ENCODE assay signal across 8 cellular contexts in the genomic region with DNA sequence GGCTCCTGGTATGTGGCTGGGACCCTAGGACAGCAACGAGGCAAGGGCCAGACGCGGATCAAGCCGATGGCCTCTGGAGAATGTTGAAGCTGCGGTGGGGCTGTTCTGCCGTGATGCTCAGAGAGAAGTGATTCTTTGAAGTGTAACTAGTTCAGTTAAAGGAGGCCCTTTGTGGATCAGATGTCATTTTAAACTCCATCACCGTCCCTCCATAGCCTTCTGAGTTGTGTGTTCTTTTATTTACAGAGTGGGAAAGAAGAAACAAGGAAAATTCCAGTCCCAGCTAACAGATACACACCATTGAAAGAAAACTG. TPM values are rescaled to one million over a fixed set of nuclear protein-coding genes. Genes with fewer than 3 reads are reported as not detected.
A peak's percentile ranks its signal among the peaks of the same experiment; 100 is the strongest.
DNase-seq lines count a peak whose midpoint lies in the region; ATAC-seq, FAIRE-seq and TF ChIP-seq lines count a peak whose summit lies in the region.

No MANE protein-coding gene starts in this region.

- TF ChIP-seq CTCF in HepG2 (CRISPR knock-in tag; IDR thresholded peaks at IDR 0.05) = no peak

- CTCF ChIA-PET in HepG2 (lab: Yijun Ruan, JAX; ENCODE audit: low intra/inter-chr PET ratio, low total read pairs) = no interaction called here

- H3K36me3 ChIP-seq in HepG2 (replicated peaks in 1 of 2; ENCODE audit: control insufficient read depth in 1 of 2, insufficient read depth in 2 of 2, low read length in 2 of 2) (peaks cover 12 to 29% of the 10 kb centered on the region in 2 experiments), thymus (ENCODE audit: control insufficient read depth, insufficient read depth) (peaks cover 8% of the 10 kb centered on the region)

- H2AFZ ChIP-seq in HepG2 (ENCODE audit: low read length) = peak overlapping the region; percentile 28

- TSS peak; percentile 76 for BruUV-seq in HepG2 (replicated peaks; lab: Mats Ljungman, UMichigan)

- H3K27me3 Mint-ChIP-seq in activated CD4-positive, alpha-beta T cell treated with anti-CD3 and anti-CD28 coated beads, Interleukin-2, amount 10 ng/mL, durations not matched to agents 24 days and 14 days = no peaks in the 10 kb centered on the region

- H3K4me3 Mint-ChIP-seq in activated CD4-positive, alpha-beta T cell treated with anti-CD3 and anti-CD28 coated beads, Interleukin-2, amount 10 ng/mL, durations not matched to agents 24 days and 14 days = peak overlapping the region; percentile 98

- ATAC-seq in HepG2 (no peak), GM18907 (IDR thresholded peaks at IDR 0.05; ENCODE audit: unreplicated experiment) (no peak)

- H3K79me2 ChIP-seq in HepG2 (ENCODE audit: insufficient read depth, low read length) = peaks cover 39% of the 10 kb centered on the region

- no peaks in the 10 kb centered on the region for H3K9me3 Mint-ChIP-seq in activated CD4-positive, alpha-beta T cell treated with anti-CD3 and anti-CD28 coated beads, Interleukin-2, amount 10 ng/mL, durations not matched to agents 24 days and 14 days

- no peak for TF ChIP-seq RAD21 in HepG2 (CRISPR knock-in tag; IDR thresholded peaks at IDR 0.05)

- intact Hi-C loops in activated CD4-positive, alpha-beta T cell treated with anti-CD3 and anti-CD28 coated beads, Interleukin-2, amount 10 ng/mL, durations not matched to agents 24 days and 14 days (cut with micrococcal nuclease) = loop anchor here (10.0 kb wide), 1 partner anchor 287 kb away; no protein-coding TSS in a partner anchor
- intact Hi-C loops in HepG2 (cut with micrococcal nuclease; ENCODE audit: unreplicated experiment) = loop anchor here (5.0 kb wide), 1 partner anchor 39 kb away; no protein-coding TSS in a partner anchor

- H3K4me1 ChIP-seq in HepG2 (ENCODE audit: insufficient read depth, low read length) (peaks cover 17% of the 10 kb centered on the region; the same call in 1 of the 2 replicates), thymus (ENCODE audit: control insufficient read depth, insufficient read depth, low read length) (peaks cover 6% of the 10 kb centered on the region)

- no peak for TF ChIP-seq POLR2A in HepG2 (IDR thresholded peaks at IDR 0.05; ENCODE audit: insufficient read depth in 1 of 2, low read depth in 2 of 2, low read length in 2 of 2)

- peaks cover 38% of the 10 kb centered on the region for H3K36me3 Mint-ChIP-seq in activated CD4-positive, alpha-beta T cell treated with anti-CD3 and anti-CD28 coated beads, Interleukin-2, amount 10 ng/mL, durations not matched to agents 24 days and 14 days (ENCODE audit: low read depth)

- H3K4me2 ChIP-seq in HepG2 (ENCODE audit: low read depth, low read length) = peak overlapping the region; percentile 72

- no peaks in the 10 kb centered on the region for H4K20me1 ChIP-seq in HepG2 (ENCODE audit: insufficient read depth, low read length)

- H3K27ac ChIP-seq in adipose tissue (ENCODE audit: low read depth, low read length) (peak overlapping the region; percentile 67), HepG2 (ENCODE audit: extremely low read length, insufficient read depth, low read length) (peak overlapping the region; percentile 90), thymus (ENCODE audit: low read depth) (peak overlapping the region; percentile 71)

- H3K9ac ChIP-seq in HepG2 (ENCODE audit: insufficient read depth, low read depth, low read length) = peak overlapping the region; percentile 91

- POLR2A ChIA-PET in HepG2 (lab: Yijun Ruan, JAX) = interaction anchor here (1.0 to 2.1 kb wide), 6 partner anchors 10 to 95 kb away, joined by 3 to 26 read pairs (median 9); partner anchors contain the start of genes C1D and PPP3R1

- H3K27me3 ChIP-seq in HepG2 (ENCODE audit: control insufficient read depth in 1 of 2, insufficient read depth in 2 of 2, low read length in 2 of 2) (no peaks in the 10 kb centered on the region; a peak in 1 of 5 replicates), thymus (ENCODE audit: control insufficient read depth, insufficient read depth) (no peaks in the 10 kb centered on the region)

- H3K4me1 Mint-ChIP-seq in activated CD4-positive, alpha-beta T cell treated with anti-CD3 and anti-CD28 coated beads, Interleukin-2, amount 10 ng/mL, durations not matched to agents 24 days and 14 days = peaks cover 22% of the 10 kb centered on the region

- no peak for FAIRE-seq in HepG2 (lab: Jason Lieb, UNC)

- H3K9me3 ChIP-seq in HepG2 (ENCODE audit: low read length) (no peaks in the 10 kb centered on the region), thymus (ENCODE audit: control insufficient read depth) (no peaks in the 10 kb centered on the region)

- peak overlapping the region; percentile 99 for H3K27ac Mint-ChIP-seq in activated CD4-positive, alpha-beta T cell treated with anti-CD3 and anti-CD28 coated beads, Interleukin-2, amount 10 ng/mL, durations not matched to agents 24 days and 14 days

- WGBS in adipose tissue, 3 donors = 0 to 2% (median 1%) methylated on average over 7 of the region's 7 CpGs
- WGBS in HepG2 (ENCODE audit: low lambda C conversion rate) = 0% methylated on average over 7 of the region's 7 CpGs
- WGBS in thymus = under 1% methylated on average over 7 of the region's 7 CpGs

- H3K4me3 ChIP-seq in HepG2 (replicated peaks in 1 of 3; ENCODE audit: insufficient read depth in 1 of 3, low read depth in 2 of 3, low read length in 3 of 3) = peak overlapping the region; percentile 82 to 91 (median 82)
- peak overlapping the region; percentile 55 for H3K4me3 ChIP-seq in thymus (ENCODE audit: low read length)

- no peak for DNase-seq in activated CD4-positive, alpha-beta T cell treated with anti-CD3 and anti-CD28 coated beads, Interleukin-2, amount 10 ng/mL, durations not matched to agents 24 days and 14 days
- DNase-seq in activated CD4-positive, alpha-beta T cell treated with anti-CD3 and anti-CD28 coated beads, Interleukin-2, amount 50 U/mL, for 48 hours = no peak
- DNase-seq in HepG2 (ENCODE audit: low spot score) (no peak), NCI-H1092 (lab: John Stamatoyannopoulos, UW) (no peak)
- DNase-seq in stimulated activated CD4-positive, alpha-beta T cell treated with anti-CD3 and anti-CD28 coated beads, Interleukin-4, amount 100 ng/mL, for 1 hour = no peak

- in situ Hi-C loops in HepG2 (cut with HindIII; ENCODE audit: extremely low pct_ligation_motif_present, low pct_unique_long_range_greater_than_20kb) = no loop called here

- TF ChIP-seq EP300 in HepG2 (IDR thresholded peaks at IDR 0.05; ENCODE audit: low read depth in 2 of 2, low read length in 2 of 2) (no peak), HepG2 (CRISPR knock-in tag; IDR thresholded peaks at IDR 0.05; ENCODE audit: borderline replicate concordance) (no peak)

TF ChIP-seq in HepG2, 621 proteins besides CTCF, POLR2A, EP300 and RAD21 (continues in another document):
- TF ChIP-seq ZNF614 (CRISPR knock-in tag; IDR thresholded peaks at IDR 0.05; ENCODE audit: borderline replicate concordance) = no peak
- 0 out of 2 replicates have a peak, but pooled peaks have one; percentile 1 for TF ChIP-seq FOSL2 (CRISPR knock-in tag; IDR thresholded peaks at IDR 0.05)
- no peak for TF ChIP-seq ZNF180 (CRISPR knock-in tag; IDR thresholded peaks at IDR 0.05; ENCODE audit: borderline replicate concordance, low read depth)
- no peak for TF ChIP-seq ZNF777 (CRISPR knock-in tag; IDR thresholded peaks at IDR 0.05)
- 0 out of 2 replicates have a peak, but pooled peaks have one; percentile 10 for TF ChIP-seq ZNF263 (CRISPR knock-in tag; IDR thresholded peaks at IDR 0.05)
- TF ChIP-seq, protein P1, sequence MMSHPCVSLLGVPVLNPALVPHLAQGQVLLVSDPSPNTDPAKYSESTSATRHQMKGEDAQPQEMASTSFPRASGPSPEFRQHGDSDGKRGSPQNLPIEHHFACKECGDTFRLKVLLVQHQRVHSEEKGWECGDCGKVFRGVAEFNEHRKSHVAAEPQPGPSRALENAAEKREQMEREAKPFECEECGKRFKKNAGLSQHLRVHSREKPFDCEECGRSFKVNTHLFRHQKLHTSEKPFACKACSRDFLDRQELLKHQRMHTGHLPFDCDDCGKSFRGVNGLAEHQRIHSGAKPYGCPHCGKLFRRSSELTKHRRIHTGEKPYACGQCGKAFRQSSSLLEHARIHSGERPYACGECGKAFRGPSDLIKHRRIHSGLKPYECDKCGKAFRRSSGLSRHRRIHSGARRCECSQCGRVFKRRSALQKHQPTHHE (CRISPR knock-in tag; IDR thresholded peaks at IDR 0.05; ENCODE audit: borderline replicate concordance) = no peak
- TF ChIP-seq ZBTB7A (CRISPR knock-in tag; IDR thresholded peaks at IDR 0.05) = no peak

RNA-seq across cellular contexts. Expression of gene PNO1, which starts 0.4 kb away (rescaled TPM):
- 35.4 and 38.4 TPM in 2 replicates for total RNA-seq in activated CD4-positive, alpha-beta T cell treated with anti-CD3 and anti-CD28 coated beads, Interleukin-2, amount 10 ng/mL, durations not matched to agents 24 days and 14 days
- polyA plus RNA-seq in adipose tissue = 10 to 100 TPM in 2 of 3 donors, 1 to 10 TPM in 1; 6.3 to 23.4 (median 13.0) TPM
- total RNA-seq in HepG2 (2016; rRNA removed; fragmentation: Illumina TruSeq; extraction: Trizol) = 48.5 and 68.2 TPM in 2 replicates
- 13.1 and 15.0 TPM in 2 replicates for total RNA-seq in HepG2 (2016; cell fraction: cytosol; rRNA removed; fragmentation: Illumina TruSeq; extraction: Trizol; ENCODE audit: low read depth)
- total RNA-seq in HepG2 (2016; cell fraction: insoluble cytoplasmic fraction; rRNA removed; fragmentation: Illumina TruSeq; extraction: Trizol) = 49.6 and 72.8 TPM in 2 replicates
- total RNA-seq in HepG2 (2016; cell fraction: membrane; rRNA removed; fragmentation: Illumina TruSeq; extraction: Trizol) = 25.8 and 28.2 TPM in 2 replicates
- 18.3 and 19.6 TPM in 2 replicates for total RNA-seq in HepG2 (2016; cell fraction: nucleus; rRNA removed; fragmentation: Illumina TruSeq; extraction: Trizol)
- polyA plus RNA-seq in HepG2 (2011; rRNA removed) = 11.6 and 12.8 TPM in 2 replicates
- polyA plus RNA-seq in HepG2 (2011; cell fraction: cytosol; rRNA removed) = 9.2 and 12.2 TPM in 2 replicates
- 3.6 and 4.4 TPM in 2 replicates for polyA plus RNA-seq in HepG2 (2011; cell fraction: nucleus; rRNA removed)
- polyA plus RNA-seq in HepG2 (2012) = 19.2 and 21.4 TPM in 2 replicates
- 13.2 and 13.3 TPM in 2 replicates for polyA plus RNA-seq in HepG2 (2016; cell fraction: cytosol; fragmentation: Illumina TruSeq; extraction: Trizol; ENCODE audit: low read depth)
- 64.7 and 73.1 TPM in 2 replicates for polyA plus RNA-seq in HepG2 (2016; cell fraction: insoluble cytoplasmic fraction; fragmentation: Illumina TruSeq; extraction: Trizol; ENCODE audit: low read depth)
- 18.4 and 19.1 TPM in 2 replicates for polyA plus RNA-seq in HepG2 (2016; cell fraction: membrane; fragmentation: Illumina TruSeq; extraction: Trizol; ENCODE audit: low read depth)
- polyA plus RNA-seq in HepG2 (2016; cell fraction: nucleus; fragmentation: Illumina TruSeq; extraction: Trizol; ENCODE audit: insufficient read depth, low read depth) = 29.7 and 31.3 TPM in 2 replicates
- 4.5 and 9.7 TPM in 2 replicates for polyA minus RNA-seq in HepG2 (2011; rRNA and poly(A)+ RNA removed; ENCODE audit: low replicate concordance)
- 6.2 and 8.3 TPM in 2 replicates for polyA minus RNA-seq in HepG2 (2011; cell fraction: cytosol; rRNA and poly(A)+ RNA removed)
- polyA minus RNA-seq in HepG2 (2011; cell fraction: nucleus; rRNA and poly(A)+ RNA removed) = 5.5 and 6.7 TPM in 2 replicates
- polyA plus RNA-seq in thymus = 12.2 TPM
